Comparison of ENCODE assay signal across 21 cellular contexts in the genomic region with DNA sequence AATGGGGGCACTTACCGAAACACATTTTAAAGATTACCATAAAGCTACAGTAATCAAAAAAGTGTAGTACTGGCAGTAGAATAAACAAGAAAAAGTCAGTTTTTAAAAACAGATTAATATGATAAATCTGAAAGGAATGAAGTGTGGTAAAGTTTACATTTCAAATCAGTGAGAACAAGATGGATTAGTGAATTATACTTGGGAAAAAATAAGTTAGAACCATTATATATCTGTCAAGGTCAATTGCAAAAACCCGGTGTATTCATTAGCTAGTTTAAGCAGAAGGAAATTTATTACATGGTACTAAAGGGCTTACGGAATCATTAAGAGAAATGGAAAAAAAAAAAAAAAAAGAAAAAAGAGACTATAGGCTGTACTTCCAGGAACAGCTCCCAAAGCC.
DNase-seq lines count a peak whose midpoint lies in the region; ATAC-seq, FAIRE-seq and TF ChIP-seq lines count a peak whose summit lies in the region.
"Had no signal": no experiment of that assay in that cellular context is flagged by ENCODE, and none has a peak within 500 bp of the region (broad histone marks: within the 10 kb centered on the region; RNA-seq: fewer than 3 reads in every experiment).

No MANE protein-coding gene starts in this region.

- H3K79me1 ChIP-seq in IMR-90 (ENCODE audit: low read depth in 1 of 2, low read length in 2 of 2): peaks cover 3 to 21% of the 10 kb centered on the region in 2 experiments; a peak in 3 of 4 replicates

- peaks cover 4% of the 10 kb centered on the region; the same call in 1 of the 2 replicates for H3K9me1 ChIP-seq in IMR-90 (ENCODE audit: insufficient read depth, low read length)

- TF ChIP-seq CTCF in AG10803 (conservative IDR thresholded peaks at IDR 0.05; ENCODE audit: low read length): no peak
- no peak for TF ChIP-seq CTCF in IMR-90 (conservative IDR thresholded peaks at IDR 0.05; ENCODE audit: low read depth, low read length)
- TF ChIP-seq CTCF in astrocyte (IDR thresholded peaks at IDR 0.05; ENCODE audit: insufficient read depth, low read depth, low read length): no peak
- TF ChIP-seq CTCF in osteoblast (IDR thresholded peaks at IDR 0.05; ENCODE audit: extremely low read depth, low read depth, low read length): no peak
- TF ChIP-seq CTCF in type B pancreatic cell (conservative IDR thresholded peaks at IDR 0.05): no peak
- TF ChIP-seq CTCF in activated CD8-positive, alpha-beta T cell treated with anti-CD3 and anti-CD28 coated beads for 36 hours (IDR thresholded peaks at IDR 0.05): no peak

- peak overlapping the region; percentile 93 for H3K56ac ChIP-seq in IMR-90 (ENCODE audit: extremely low read depth, insufficient read depth, low read length)

- H2BK20ac ChIP-seq in IMR-90 (ENCODE audit: low read depth, low read length): peak overlapping the region; percentile 100

- POLR2A ChIA-PET in IMR-90 (lab: Charles Lee; ENCODE audit: unreplicated experiment): interaction anchor here (0.6 kb wide), 3 partner anchors 181 to 203 kb away, joined by 4 to 13 read pairs (median 8); no protein-coding TSS in a partner anchor
- POLR2A ChIA-PET in activated CD8-positive, alpha-beta T cell treated with anti-CD3 and anti-CD28 coated beads for 36 hours (lab: Charles Lee): no interaction called here

- peak overlapping the region; percentile 84 for H2AK5ac ChIP-seq in IMR-90 (ENCODE audit: low read depth, low read length)

- H3K27ac ChIP-seq in IMR-90 (ENCODE audit: insufficient read depth, low read length) (peak overlapping the region; percentile 24), astrocyte (ENCODE audit: low read depth, low read length) (no peak overlapping the region), osteoblast (ENCODE audit: low read depth, low read length) (no peak overlapping the region)

- DNase-seq in AG10803 (ENCODE audit: low read depth) (peak; percentile 44), IMR-90 (no peak), astrocyte (ENCODE audit: low read depth) (peak; percentile 15), osteoblast (ENCODE audit: insufficient read length, low spot score, missing footprints) (no peak), NCI-H1436 (lab: John Stamatoyannopoulos, UW) (no peak), type B pancreatic cell (ENCODE audit: extremely low spot score, unreplicated experiment) (no peak)
- DNase-seq in activated naive CD4-positive, alpha-beta T cell treated with anti-CD3 and anti-CD28 coated beads for 36 hours: no peak
- DNase-seq in activated CD8-positive, alpha-beta T cell treated with anti-CD3 and anti-CD28 coated beads for 36 hours: no peak
- DNase-seq: BE2C, DMS53, NCI-H1092, NCI-H1436 treated with DMSO at 0.1 percent for 48 hours, NCI-H2029 treated with DMSO at 0.1 percent for 48 hours, NCI-H226, NCI-H510A treated with DMSO at 0.1 percent for 48 hours, NCI-H748 treated with DMSO at 0.1 percent for 48 hours had no signal

- peak overlapping the region; percentile 97 for H2BK15ac ChIP-seq in IMR-90 (ENCODE audit: low read depth, low read length)

- H3K4me2 ChIP-seq in IMR-90 (ENCODE audit: low read depth, low read length): no peak overlapping the region
- H3K4me2 ChIP-seq in astrocyte (ENCODE audit: low read length): no peak overlapping the region
- H3K4me2 ChIP-seq in osteoblast (ENCODE audit: insufficient read depth, low read length): no peak overlapping the region
- H3K4me2 ChIP-seq: GM23338 had no signal

- H4K8ac ChIP-seq in IMR-90 (ENCODE audit: low read depth in 2 of 2, low read length in 2 of 2): peak overlapping the region; percentile 95 to 96

- H3K27me3 Mint-ChIP-seq in astrocyte (ENCODE audit: low read depth, unreplicated experiment) (no peaks in the 10 kb centered on the region), type B pancreatic cell (no peaks in the 10 kb centered on the region)
- H3K27me3 Mint-ChIP-seq in activated naive CD4-positive, alpha-beta T cell treated with anti-CD3 and anti-CD28 coated beads for 36 hours (ENCODE audit: low read depth): no peaks in the 10 kb centered on the region
- H3K27me3 Mint-ChIP-seq in activated CD8-positive, alpha-beta T cell treated with anti-CD3 and anti-CD28 coated beads for 36 hours: no peaks in the 10 kb centered on the region

- H3K79me2 ChIP-seq in astrocyte (ENCODE audit: insufficient read depth, low read length) (no peaks in the 10 kb centered on the region), osteoblast (ENCODE audit: insufficient read depth, low read length) (no peaks in the 10 kb centered on the region)

- H3K4me3 ChIP-seq in AG10803 (ENCODE audit: low read length) (no peak overlapping the region), IMR-90 (ENCODE audit: insufficient read depth, low read depth, low read length) (no peak overlapping the region), astrocyte (ENCODE audit: insufficient read depth, low read depth, low read length) (no peak overlapping the region), osteoblast (ENCODE audit: insufficient read depth, low read length) (no peak overlapping the region)
- H3K4me3 ChIP-seq: GM23338, K562, MG63 had no signal

- H4K5ac ChIP-seq in IMR-90 (ENCODE audit: low read depth, low read length): peak overlapping the region; percentile 27

- no peak for TF ChIP-seq POLR2A in IMR-90 (IDR thresholded peaks at IDR 0.05; ENCODE audit: low read depth, low read length)

- in situ Hi-C loops in IMR-90 (cut with MboI; ENCODE audit: low sequenced_read_pairs): no loop called here

- H3K18ac ChIP-seq in IMR-90 (ENCODE audit: low read depth, low read length): peak overlapping the region; percentile 86

- no peak for FAIRE-seq in astrocyte (lab: Jason Lieb, UNC)
- FAIRE-seq: D721Med, K562 had no signal

- peak overlapping the region; percentile 99 for H3K14ac ChIP-seq in IMR-90 (replicated peaks; ENCODE audit: low read depth, low read length)

- no peak overlapping the region for H3K9ac ChIP-seq in IMR-90 (ENCODE audit: low read depth, low read length)
- no peak overlapping the region for H3K9ac ChIP-seq in astrocyte (ENCODE audit: low read length)

- no peaks in the 10 kb centered on the region for H3K9me3 ChIP-seq in IMR-90 (ENCODE audit: control insufficient read depth, insufficient read depth, low read length)
- H3K9me3 ChIP-seq in astrocyte (ENCODE audit: insufficient read depth, low read depth, low read length): no peaks in the 10 kb centered on the region
- H3K9me3 ChIP-seq in osteoblast (ENCODE audit: low read depth, low read length): no peaks in the 10 kb centered on the region
- H3K9me3 ChIP-seq: BE2C, MG63 had no signal

- TF ChIP-seq RAD21 in IMR-90 (IDR thresholded peaks at IDR 0.05; ENCODE audit: low read length): no peak

- H3K4me1 Mint-ChIP-seq in astrocyte (ENCODE audit: low read depth, unreplicated experiment) (peaks cover 26% of the 10 kb centered on the region), type B pancreatic cell (ENCODE audit: unreplicated experiment) (peaks cover 11% of the 10 kb centered on the region)
- no peaks in the 10 kb centered on the region for H3K4me1 Mint-ChIP-seq in activated naive CD4-positive, alpha-beta T cell treated with anti-CD3 and anti-CD28 coated beads for 36 hours (ENCODE audit: low read depth)
- no peaks in the 10 kb centered on the region for H3K4me1 Mint-ChIP-seq in activated CD8-positive, alpha-beta T cell treated with anti-CD3 and anti-CD28 coated beads for 36 hours (ENCODE audit: low read depth)

- H3K36me3 ChIP-seq in IMR-90 (ENCODE audit: control insufficient read depth, insufficient read depth, low read length): no peaks in the 10 kb centered on the region
- no peaks in the 10 kb centered on the region for H3K36me3 ChIP-seq in astrocyte (ENCODE audit: insufficient read depth, low read length)
- no peaks in the 10 kb centered on the region for H3K36me3 ChIP-seq in osteoblast (ENCODE audit: insufficient read depth, low read length)
- H3K36me3 ChIP-seq: BE2C had no signal

- no peak overlapping the region for H3K27ac Mint-ChIP-seq in astrocyte (ENCODE audit: unreplicated experiment)
- no peak overlapping the region for H3K27ac Mint-ChIP-seq in activated naive CD4-positive, alpha-beta T cell treated with anti-CD3 and anti-CD28 coated beads for 36 hours
- H3K27ac Mint-ChIP-seq in type B pancreatic cell: no peak overlapping the region
- H3K27ac Mint-ChIP-seq in activated CD8-positive, alpha-beta T cell treated with anti-CD3 and anti-CD28 coated beads for 36 hours: no peak overlapping the region
- H3K27ac Mint-ChIP-seq: GM23338 had no signal

- H2AK9ac ChIP-seq in IMR-90 (replicated peaks; ENCODE audit: low read depth, low read length, poor library complexity): no peak overlapping the region

- WGBS in IMR-90 (ENCODE audit: extremely low coverage in 2 of 2, insufficient read length in 1 of 2), 2 experiments: no CpG with 5 or more reads among the region's 3 CpGs

- ATAC-seq in IMR-90 (ENCODE audit: low read depth): no peak
- ATAC-seq in activated CD8-positive, alpha-beta T cell treated with anti-CD3 and anti-CD28 coated beads for 36 hours: no peak
- ATAC-seq: GM23338, HCT116, K562 had no signal

- H3K4me3 Mint-ChIP-seq in astrocyte (ENCODE audit: unreplicated experiment) (no peak overlapping the region), type B pancreatic cell (no peak overlapping the region)
- H3K4me3 Mint-ChIP-seq in activated naive CD4-positive, alpha-beta T cell treated with anti-CD3 and anti-CD28 coated beads for 36 hours: no peak overlapping the region
- no peak overlapping the region for H3K4me3 Mint-ChIP-seq in activated CD8-positive, alpha-beta T cell treated with anti-CD3 and anti-CD28 coated beads for 36 hours
- H3K4me3 Mint-ChIP-seq: GM23338 had no signal

- CTCF ChIA-PET in IMR-90 (lab: Yijun Ruan, JAX): no interaction called here
- CTCF ChIA-PET in activated naive CD4-positive, alpha-beta T cell treated with anti-CD3 and anti-CD28 coated beads for 36 hours (lab: Charles Lee): no interaction called here
- CTCF ChIA-PET in activated CD8-positive, alpha-beta T cell treated with anti-CD3 and anti-CD28 coated beads for 36 hours (lab: Charles Lee): no interaction called here

- peak overlapping the region; percentile 96 for H3K23ac ChIP-seq in IMR-90 (ENCODE audit: low read depth, low read length)

- H3K4ac ChIP-seq in IMR-90 (ENCODE audit: low read depth, low read length): peak overlapping the region; percentile 99

- H4K91ac ChIP-seq in IMR-90 (ENCODE audit: insufficient read depth, low read depth, low read length): peak overlapping the region; percentile 98

- H2BK120ac ChIP-seq in IMR-90 (ENCODE audit: low read depth, low read length): peak overlapping the region; percentile 100

- no peaks in the 10 kb centered on the region for H3K27me3 ChIP-seq in IMR-90 (ENCODE audit: control insufficient read depth, insufficient read depth, low read length)
- no peaks in the 10 kb centered on the region for H3K27me3 ChIP-seq in astrocyte (ENCODE audit: insufficient read depth, low read length)
- no peaks in the 10 kb centered on the region for H3K27me3 ChIP-seq in osteoblast (ENCODE audit: insufficient read depth, low read length)
- H3K27me3 ChIP-seq: BE2C, MG63 had no signal

- intact Hi-C loops in IMR-90 (cut with micrococcal nuclease): no loop called here
- intact Hi-C loops in activated naive CD4-positive, alpha-beta T cell treated with anti-CD3 and anti-CD28 coated beads for 36 hours (cut with micrococcal nuclease): no loop called here
- intact Hi-C loops in activated CD8-positive, alpha-beta T cell treated with anti-CD3 and anti-CD28 coated beads for 36 hours (cut with micrococcal nuclease): no loop called here

- peaks cover 8% of the 10 kb centered on the region for H3K4me1 ChIP-seq in IMR-90 (ENCODE audit: control insufficient read depth, insufficient read depth, low read length)
- H3K4me1 ChIP-seq in astrocyte (ENCODE audit: insufficient read depth, low read length): peaks cover 16% of the 10 kb centered on the region
- peaks cover 26% of the 10 kb centered on the region for H3K4me1 ChIP-seq in osteoblast (ENCODE audit: insufficient read depth, low read length)
- H3K4me1 ChIP-seq: BE2C had no signal

- peak overlapping the region; percentile 82 for H2BK5ac ChIP-seq in IMR-90 (ENCODE audit: low read depth, low read length, poor library complexity, severe bottlenecking)

- H2AFZ ChIP-seq in IMR-90 (replicated peaks; ENCODE audit: low read length, poor library complexity) (peak overlapping the region; percentile 82), astrocyte (ENCODE audit: low read depth, low read length) (no peak overlapping the region), osteoblast (ENCODE audit: low read length) (peak overlapping the region; percentile 35)
- H2AFZ ChIP-seq: GM23338 had no signal

- H3K36me3 Mint-ChIP-seq in astrocyte (ENCODE audit: low read depth, unreplicated experiment) (no peaks in the 10 kb centered on the region), type B pancreatic cell (no peaks in the 10 kb centered on the region)
- no peaks in the 10 kb centered on the region for H3K36me3 Mint-ChIP-seq in activated naive CD4-positive, alpha-beta T cell treated with anti-CD3 and anti-CD28 coated beads for 36 hours (ENCODE audit: low read depth)
- H3K36me3 Mint-ChIP-seq in activated CD8-positive, alpha-beta T cell treated with anti-CD3 and anti-CD28 coated beads for 36 hours (ENCODE audit: low read depth): no peaks in the 10 kb centered on the region

- no peaks in the 10 kb centered on the region for H3K9me3 Mint-ChIP-seq in astrocyte (ENCODE audit: unreplicated experiment)
- H3K9me3 Mint-ChIP-seq in activated naive CD4-positive, alpha-beta T cell treated with anti-CD3 and anti-CD28 coated beads for 36 hours: peaks cover 2% of the 10 kb centered on the region
- peaks cover 12% of the 10 kb centered on the region for H3K9me3 Mint-ChIP-seq in type B pancreatic cell
- H3K9me3 Mint-ChIP-seq in activated CD8-positive, alpha-beta T cell treated with anti-CD3 and anti-CD28 coated beads for 36 hours: no peaks in the 10 kb centered on the region
- H3K9me3 Mint-ChIP-seq: GM23338 had no signal

- dilution Hi-C loops in IMR-90 (cut with HindIII; ENCODE audit: low sequenced_read_pairs, unreplicated experiment): no loop called here

- BruUV-seq in IMR-90 (replicated peaks; lab: Mats Ljungman, UMichigan): no TSS peak

- H4K20me1 ChIP-seq in IMR-90 (ENCODE audit: insufficient read depth, low read length) (no peaks in the 10 kb centered on the region), astrocyte (ENCODE audit: insufficient read depth, low read length) (no peaks in the 10 kb centered on the region), osteoblast (ENCODE audit: insufficient read depth, low read length) (no peaks in the 10 kb centered on the region)

Comparison
In these comparisons a context has a peak if more than half of its experiments do, and no peak if none do; other contexts are left out.
1. DNase-seq: peak in AG10803 (single experiment) and astrocyte (single experiment); none in IMR-90 (single experiment), osteoblast (single experiment), activated naive CD4-positive, alpha-beta T cell treated with anti-CD3 and anti-CD28 coated beads for 36 hours (single experiment), NCI-H1436 (single experiment), type B pancreatic cell (single experiment) and activated CD8-positive, alpha-beta T cell treated with anti-CD3 and anti-CD28 coated beads for 36 hours (single experiment).